In the genomic region with DNA sequence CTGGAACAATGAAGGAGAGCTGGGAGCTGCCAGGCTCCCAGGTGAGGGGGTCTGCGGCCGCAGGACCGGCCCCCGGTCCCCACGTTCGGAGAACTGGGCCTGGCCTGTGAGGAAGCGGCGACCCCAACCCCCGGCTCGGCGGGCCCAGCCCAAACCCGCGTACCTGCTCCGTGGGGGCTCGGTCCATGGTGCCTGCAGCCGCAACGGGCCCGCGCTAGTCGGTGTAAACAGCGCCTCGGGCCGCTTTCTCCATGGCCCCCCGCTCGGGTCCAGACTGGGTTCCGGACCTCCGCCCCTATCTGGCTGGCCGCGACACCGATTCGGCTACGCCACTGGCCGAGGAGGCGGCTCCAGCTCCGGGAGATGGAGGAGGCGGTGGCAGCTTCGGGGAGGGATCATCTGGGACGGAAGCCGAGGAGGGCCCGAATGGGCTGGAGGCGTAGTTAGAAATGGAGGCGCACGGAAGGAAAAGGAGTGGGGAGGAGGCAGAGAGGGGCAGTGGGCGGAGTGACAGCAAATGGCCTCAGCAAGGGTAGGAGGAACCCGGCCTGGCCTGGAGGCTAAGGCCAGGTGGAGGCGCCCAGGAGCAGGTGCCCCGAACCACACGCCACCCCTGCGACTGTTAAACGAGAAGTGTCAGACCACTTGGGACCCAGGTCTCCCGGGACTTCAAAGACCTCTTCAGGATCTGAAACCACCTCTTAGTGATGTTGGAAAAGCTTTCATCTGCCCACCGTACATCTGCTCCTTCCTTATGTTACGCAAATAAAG, we compare ENCODE assay signal across 8 cellular contexts. TPM values are rescaled to one million over a fixed set of nuclear protein-coding genes. Genes with fewer than 3 reads are reported as not detected.
DNase-seq lines count a peak whose midpoint lies in the region; ATAC-seq and TF ChIP-seq lines count a peak whose summit lies in the region.

A gene with protein sequence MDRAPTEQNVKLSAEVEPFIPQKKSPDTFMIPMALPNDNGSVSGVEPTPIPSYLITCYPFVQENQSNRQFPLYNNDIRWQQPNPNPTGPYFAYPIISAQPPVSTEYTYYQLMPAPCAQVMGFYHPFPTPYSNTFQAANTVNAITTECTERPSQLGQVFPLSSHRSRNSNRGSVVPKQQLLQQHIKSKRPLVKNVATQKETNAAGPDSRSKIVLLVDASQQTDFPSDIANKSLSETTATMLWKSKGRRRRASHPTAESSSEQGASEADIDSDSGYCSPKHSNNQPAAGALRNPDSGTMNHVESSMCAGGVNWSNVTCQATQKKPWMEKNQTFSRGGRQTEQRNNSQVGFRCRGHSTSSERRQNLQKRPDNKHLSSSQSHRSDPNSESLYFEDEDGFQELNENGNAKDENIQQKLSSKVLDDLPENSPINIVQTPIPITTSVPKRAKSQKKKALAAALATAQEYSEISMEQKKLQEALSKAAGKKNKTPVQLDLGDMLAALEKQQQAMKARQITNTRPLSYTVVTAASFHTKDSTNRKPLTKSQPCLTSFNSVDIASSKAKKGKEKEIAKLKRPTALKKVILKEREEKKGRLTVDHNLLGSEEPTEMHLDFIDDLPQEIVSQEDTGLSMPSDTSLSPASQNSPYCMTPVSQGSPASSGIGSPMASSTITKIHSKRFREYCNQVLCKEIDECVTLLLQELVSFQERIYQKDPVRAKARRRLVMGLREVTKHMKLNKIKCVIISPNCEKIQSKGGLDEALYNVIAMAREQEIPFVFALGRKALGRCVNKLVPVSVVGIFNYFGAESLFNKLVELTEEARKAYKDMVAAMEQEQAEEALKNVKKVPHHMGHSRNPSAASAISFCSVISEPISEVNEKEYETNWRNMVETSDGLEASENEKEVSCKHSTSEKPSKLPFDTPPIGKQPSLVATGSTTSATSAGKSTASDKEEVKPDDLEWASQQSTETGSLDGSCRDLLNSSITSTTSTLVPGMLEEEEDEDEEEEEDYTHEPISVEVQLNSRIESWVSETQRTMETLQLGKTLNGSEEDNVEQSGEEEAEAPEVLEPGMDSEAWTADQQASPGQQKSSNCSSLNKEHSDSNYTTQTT (minus strand): TSS at position 334 of the 771 bp plus-strand sequence. CDS start 147 bp downstream, at position 187.

- H3K4me1 ChIP-seq in right atrium auricular region, result peaks cover 0 to 37% of the 10 kb centered on the region in 2 donors
- H3K4me1 ChIP-seq in uterus, result peaks cover 0 to 27% of the 10 kb centered on the region in 2 donors

- H3K36me3 ChIP-seq in right atrium auricular region, result no peaks in the 10 kb centered on the region
- no peaks in the 10 kb centered on the region for H3K36me3 ChIP-seq in uterus

- H3K4me3 ChIP-seq in right atrium auricular region (peak within 1 kb of the TSS; percentile 89 to 97), uterus (peak within 1 kb of the TSS; percentile 88 to 94)

- H3K36me3 Mint-ChIP-seq in T-helper 17 cell (ENCODE audit: low read depth), result peaks cover 2% of the 10 kb centered on the region

- peaks cover 26% of the 10 kb centered on the region for H3K4me1 Mint-ChIP-seq in T-helper 17 cell

- ATAC-seq in HG02884 (IDR thresholded peaks at IDR 0.05; ENCODE audit: unreplicated experiment) (peak; percentile 93), T-helper 17 cell (peak; percentile 95)

- TF ChIP-seq CTCF in right atrium auricular region (IDR thresholded peaks at IDR 0.05) (peak in 1 of 2 donors; percentile 38), uterus (IDR thresholded peaks at IDR 0.05) (no peak)

- H3K27me3 ChIP-seq in right atrium auricular region (no peaks in the 10 kb centered on the region), uterus (no peaks in the 10 kb centered on the region)

- DNase-seq in NCI-H146 treated with DMSO at 0.1 percent for 48 hours (lab: John Stamatoyannopoulos, UW; ENCODE audit: unreplicated experiment) (peak; percentile 86), T-helper 17 cell (peak; percentile 73 to 82 (median 81)), right atrium auricular region (ENCODE audit: low spot score) (peak; percentile 93), pulmonary artery endothelial cell (ENCODE audit: low read depth, low spot score) (peak; percentile 84), uterus (peak; percentile 92 to 93)

- H3K27ac ChIP-seq in angular gyrus (ENCODE audit: low read depth, low read length) (peak within 1 kb of the TSS; percentile 86), right atrium auricular region (peak within 1 kb of the TSS; percentile 89 to 94), uterus (peak within 1 kb of the TSS; percentile 78 to 83)

- H3K27ac Mint-ChIP-seq in T-helper 17 cell, result peak within 1 kb of the TSS; percentile 78

- no peaks in the 10 kb centered on the region for H3K27me3 Mint-ChIP-seq in T-helper 17 cell

- H3K9me3 ChIP-seq in T-helper 17 cell (ENCODE audit: control insufficient read depth, low read length, poor library complexity, severe bottlenecking), result no peaks in the 10 kb centered on the region
- no peaks in the 10 kb centered on the region for H3K9me3 ChIP-seq in right atrium auricular region
- H3K9me3 ChIP-seq in uterus, result no peaks in the 10 kb centered on the region

- intact Hi-C loops in uterus (cut with DNase I; ENCODE audit: low total_unique reads), result no loop called here

- H3K4me3 Mint-ChIP-seq in T-helper 17 cell, result peak within 1 kb of the TSS; percentile 97

- TF ChIP-seq POLR2A in GM15510 (IDR thresholded peaks at IDR 0.05; ENCODE audit: borderline replicate concordance, extremely low read depth, insufficient read length), result peak; percentile 55
- peak; percentile 69 to 79 for TF ChIP-seq POLR2A in uterus (IDR thresholded peaks at IDR 0.05)

RNA-seq across cellular contexts. Expression of the gene that starts here (rescaled TPM):
- 10 to 100 TPM; 49.4 to 56.8 TPM for total RNA-seq in T-helper 17 cell
- 10 to 100 TPM; 21.8 to 23.0 TPM for total RNA-seq in right atrium auricular region
- total RNA-seq in pulmonary artery endothelial cell, result 20.7 and 32.1 TPM in 2 replicates
- 10 to 100 TPM; 24.8 to 73.9 (median 47.6) TPM for total RNA-seq in uterus

Comparison
In these comparisons a context has a peak if more than half of its experiments do, and no peak if none do; other contexts are left out.
1. Peak in every context shown above with its lines: DNase-seq, ATAC-seq, H3K4me3 ChIP-seq and H3K27ac ChIP-seq.